In the genomic region with DNA sequence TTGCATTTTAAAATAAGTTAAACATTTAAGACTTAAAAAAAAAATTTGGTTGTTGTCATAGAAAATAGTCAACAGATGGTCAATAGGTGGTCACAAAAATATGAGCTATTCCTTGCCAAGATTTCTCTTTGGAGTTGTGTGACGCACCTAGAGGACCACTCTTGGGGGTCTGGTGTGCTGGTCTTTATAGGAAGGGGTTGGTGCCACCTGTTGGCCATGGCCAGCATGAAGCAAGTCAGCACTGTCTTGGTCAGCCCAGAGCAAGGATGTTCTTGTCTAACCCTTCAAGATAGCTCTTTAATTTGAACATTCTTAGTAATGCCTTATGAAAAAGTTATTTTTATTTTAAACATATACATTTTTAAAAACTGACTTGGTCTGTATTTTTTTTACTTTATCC, we compare ENCODE assay signal across 13 cellular contexts.
DNase-seq lines count a peak whose midpoint lies in the region; ATAC-seq and TF ChIP-seq lines count a peak whose summit lies in the region.
"Had no signal": no experiment of that assay in that cellular context is flagged by ENCODE, and none has a peak within 500 bp of the region (broad histone marks: within the 10 kb centered on the region; RNA-seq: fewer than 3 reads in every experiment).

No MANE protein-coding gene starts in this region.

- DNase-seq in activated CD8-positive, alpha-beta T cell treated with anti-CD3 and anti-CD28 coated beads for 36 hours: peak; percentile 4
- no peak for DNase-seq in activated CD8-positive, alpha-beta T cell treated with anti-CD3 and anti-CD28 coated beads, Interleukin-2, amount 10 ng/mL, durations not matched to agents 7 days and 5 days
- DNase-seq in MM.1S (peak; percentile 25), WTC11 (ENCODE audit: low spot score) (peak; percentile 63), type B pancreatic cell (ENCODE audit: extremely low spot score, unreplicated experiment) (no peak), Calu3 (no peak), NCI-H187 treated with DMSO at 0.1 percent for 48 hours (lab: John Stamatoyannopoulos, UW) (no peak)
- DNase-seq: activated effector memory CD4-positive, alpha-beta T cell treated with Interleukin-2 at 50 U/mL for 16 hours; colonic mucosa; GOT3; stimulated activated naive CD4-positive, alpha-beta T cell treated with Interleukin-2 at 50 U/mL for 16 hours had no signal

- no peak overlapping the region for H3K27ac ChIP-seq in MM.1S (ENCODE audit: low read length)
- H3K27ac ChIP-seq: colonic mucosa had no signal

- no peaks in the 10 kb centered on the region for H3K27me3 Mint-ChIP-seq in activated CD8-positive, alpha-beta T cell treated with anti-CD3 and anti-CD28 coated beads for 36 hours
- H3K27me3 Mint-ChIP-seq in activated CD8-positive, alpha-beta T cell treated with anti-CD3 and anti-CD28 coated beads, Interleukin-2, amount 10 ng/mL, durations not matched to agents 7 days and 5 days (ENCODE audit: low read depth): no peaks in the 10 kb centered on the region
- H3K27me3 Mint-ChIP-seq in WTC11 (ENCODE audit: low read depth) (no peaks in the 10 kb centered on the region), type B pancreatic cell (no peaks in the 10 kb centered on the region), Calu3 (ENCODE audit: unreplicated experiment) (no peaks in the 10 kb centered on the region)
- H3K27me3 Mint-ChIP-seq: B cell had no signal

- no peak for TF ChIP-seq CTCF in activated CD8-positive, alpha-beta T cell treated with anti-CD3 and anti-CD28 coated beads for 36 hours (IDR thresholded peaks at IDR 0.05)
- TF ChIP-seq CTCF in MM.1S (IDR thresholded peaks at IDR 0.05; ENCODE audit: low read length): peak; percentile 43
- peak; percentile 50 for TF ChIP-seq CTCF in WTC11 (IDR thresholded peaks at IDR 0.05)
- TF ChIP-seq CTCF in type B pancreatic cell (conservative IDR thresholded peaks at IDR 0.05): peak; percentile 70
- no peak for TF ChIP-seq CTCF in Calu3 (IDR thresholded peaks at IDR 0.05; ENCODE audit: unreplicated experiment)

- H3K4me2 ChIP-seq in MM.1S (ENCODE audit: low read depth, low read length): no peak overlapping the region

- no peaks in the 10 kb centered on the region for H3K4me1 ChIP-seq in MM.1S (ENCODE audit: low read length)
- H3K4me1 ChIP-seq: colonic mucosa had no signal

- H3K9me2 ChIP-seq in MM.1S (replicated peaks; ENCODE audit: insufficient read depth, low read length): no peaks in the 10 kb centered on the region

- BruUV-seq in Calu3 (replicated peaks; lab: Mats Ljungman, UMichigan): no TSS peak

- no peak overlapping the region for H3K9ac ChIP-seq in MM.1S (ENCODE audit: low read length)

- H3K4me3 Mint-ChIP-seq in activated CD8-positive, alpha-beta T cell treated with anti-CD3 and anti-CD28 coated beads for 36 hours: no peak overlapping the region
- no peak overlapping the region for H3K4me3 Mint-ChIP-seq in activated CD8-positive, alpha-beta T cell treated with anti-CD3 and anti-CD28 coated beads, Interleukin-2, amount 10 ng/mL, durations not matched to agents 7 days and 5 days
- no peak overlapping the region for H3K4me3 Mint-ChIP-seq in WTC11
- no peak overlapping the region for H3K4me3 Mint-ChIP-seq in type B pancreatic cell
- H3K4me3 Mint-ChIP-seq in Calu3 (ENCODE audit: low read depth, unreplicated experiment): no peak overlapping the region
- H3K4me3 Mint-ChIP-seq: B cell had no signal

- no peaks in the 10 kb centered on the region for H3K36me3 Mint-ChIP-seq in activated CD8-positive, alpha-beta T cell treated with anti-CD3 and anti-CD28 coated beads for 36 hours (ENCODE audit: low read depth)
- H3K36me3 Mint-ChIP-seq in activated CD8-positive, alpha-beta T cell treated with anti-CD3 and anti-CD28 coated beads, Interleukin-2, amount 10 ng/mL, durations not matched to agents 7 days and 5 days (ENCODE audit: low read depth): no peaks in the 10 kb centered on the region
- H3K36me3 Mint-ChIP-seq in WTC11 (no peaks in the 10 kb centered on the region), type B pancreatic cell (no peaks in the 10 kb centered on the region), Calu3 (ENCODE audit: insufficient read depth, unreplicated experiment) (no peaks in the 10 kb centered on the region)

- intact Hi-C loops in activated CD8-positive, alpha-beta T cell treated with anti-CD3 and anti-CD28 coated beads for 36 hours (cut with micrococcal nuclease): no loop called here
- intact Hi-C loops in Calu3 (cut with micrococcal nuclease; ENCODE audit: unreplicated experiment): no loop called here

- no peaks in the 10 kb centered on the region for H3K9me3 ChIP-seq in MM.1S (replicated peaks; ENCODE audit: insufficient read depth, low read length)
- H3K9me3 ChIP-seq: colonic mucosa had no signal

- H3F3A ChIP-seq in MM.1S (ENCODE audit: insufficient read depth, low read length): no peaks in the 10 kb centered on the region

- CTCF ChIA-PET in activated CD8-positive, alpha-beta T cell treated with anti-CD3 and anti-CD28 coated beads for 36 hours (lab: Charles Lee): no interaction called here
- CTCF ChIA-PET in activated CD8-positive, alpha-beta T cell treated with anti-CD3 and anti-CD28 coated beads, Interleukin-2, amount 10 ng/mL, durations not matched to agents 7 days and 5 days (lab: Charles Lee): no interaction called here
- CTCF ChIA-PET in WTC11 (lab: Charles Lee) (interaction anchor here (0.6 to 1.7 kb wide), 7 partner anchors 13 to 834 kb away, joined by 3 to 10 read pairs (median 4); no protein-coding TSS in a partner anchor), Calu3 (lab: Charles Lee) (no interaction called here)

- H3K4me1 Mint-ChIP-seq in activated CD8-positive, alpha-beta T cell treated with anti-CD3 and anti-CD28 coated beads for 36 hours (ENCODE audit: low read depth): no peaks in the 10 kb centered on the region
- no peaks in the 10 kb centered on the region for H3K4me1 Mint-ChIP-seq in activated CD8-positive, alpha-beta T cell treated with anti-CD3 and anti-CD28 coated beads, Interleukin-2, amount 10 ng/mL, durations not matched to agents 7 days and 5 days (ENCODE audit: low read depth)
- H3K4me1 Mint-ChIP-seq in WTC11: peaks cover 25% of the 10 kb centered on the region
- H3K4me1 Mint-ChIP-seq in type B pancreatic cell (ENCODE audit: unreplicated experiment): no peaks in the 10 kb centered on the region
- H3K4me1 Mint-ChIP-seq in Calu3 (ENCODE audit: low read depth, unreplicated experiment): no peaks in the 10 kb centered on the region

- no peaks in the 10 kb centered on the region for H3K36me3 ChIP-seq in MM.1S (replicated peaks; ENCODE audit: insufficient read depth, low read length)
- H3K36me3 ChIP-seq: colonic mucosa had no signal

- H3K27me3 ChIP-seq in MM.1S (replicated peaks; ENCODE audit: insufficient read depth, low read length): no peaks in the 10 kb centered on the region
- H3K27me3 ChIP-seq: colonic mucosa had no signal

- H4K20me1 ChIP-seq in MM.1S (ENCODE audit: insufficient read depth, low read length): no peaks in the 10 kb centered on the region

- no peak overlapping the region for H3K4me3 ChIP-seq in MM.1S (ENCODE audit: low read length)
- H3K4me3 ChIP-seq: colonic mucosa had no signal

- ATAC-seq in activated CD8-positive, alpha-beta T cell treated with anti-CD3 and anti-CD28 coated beads for 36 hours: no peak
- no peak for ATAC-seq in activated CD8-positive, alpha-beta T cell treated with anti-CD3 and anti-CD28 coated beads, Interleukin-2, amount 10 ng/mL, durations not matched to agents 7 days and 5 days
- ATAC-seq in WTC11: peak; percentile 93
- ATAC-seq in GM21528 (IDR thresholded peaks at IDR 0.05; ENCODE audit: low FRiP score, unreplicated experiment): no peak

- H2AFZ ChIP-seq in MM.1S (ENCODE audit: low read length): no peak overlapping the region

- POLR2A ChIA-PET in activated CD8-positive, alpha-beta T cell treated with anti-CD3 and anti-CD28 coated beads for 36 hours (lab: Charles Lee): no interaction called here
- POLR2A ChIA-PET in activated CD8-positive, alpha-beta T cell treated with anti-CD3 and anti-CD28 coated beads, Interleukin-2, amount 10 ng/mL, durations not matched to agents 7 days and 5 days (lab: Charles Lee): no interaction called here
- POLR2A ChIA-PET in WTC11 (lab: Charles Lee): no interaction called here

- H3K79me2 ChIP-seq in MM.1S (ENCODE audit: low read length): no peaks in the 10 kb centered on the region

- H3K9me3 Mint-ChIP-seq in activated CD8-positive, alpha-beta T cell treated with anti-CD3 and anti-CD28 coated beads for 36 hours: peaks cover 3% of the 10 kb centered on the region
- H3K9me3 Mint-ChIP-seq in activated CD8-positive, alpha-beta T cell treated with anti-CD3 and anti-CD28 coated beads, Interleukin-2, amount 10 ng/mL, durations not matched to agents 7 days and 5 days (ENCODE audit: insufficient read depth): no peaks in the 10 kb centered on the region
- peaks cover 6% of the 10 kb centered on the region for H3K9me3 Mint-ChIP-seq in WTC11
- H3K9me3 Mint-ChIP-seq in type B pancreatic cell: no peaks in the 10 kb centered on the region
- peaks cover 16% of the 10 kb centered on the region for H3K9me3 Mint-ChIP-seq in Calu3 (ENCODE audit: low read depth, unreplicated experiment)

- no peak overlapping the region for H3K27ac Mint-ChIP-seq in activated CD8-positive, alpha-beta T cell treated with anti-CD3 and anti-CD28 coated beads for 36 hours
- no peak overlapping the region for H3K27ac Mint-ChIP-seq in activated CD8-positive, alpha-beta T cell treated with anti-CD3 and anti-CD28 coated beads, Interleukin-2, amount 10 ng/mL, durations not matched to agents 7 days and 5 days
- H3K27ac Mint-ChIP-seq in WTC11: no peak overlapping the region
- no peak overlapping the region for H3K27ac Mint-ChIP-seq in type B pancreatic cell
- H3K27ac Mint-ChIP-seq in Calu3 (ENCODE audit: unreplicated experiment): no peak overlapping the region
- H3K27ac Mint-ChIP-seq: B cell had no signal

TF ChIP-seq in WTC11, 78 proteins besides CTCF, POLR2A, EP300 and RAD21 (continues in another document):
- 0 out of 2 replicates have a peak, but pooled peaks have one; percentile 5 for TF ChIP-seq ZNF423 (CRISPR knock-in tag; IDR thresholded peaks at IDR 0.05)
- no peak for TF ChIP-seq NR2C2 (CRISPR knock-in tag; IDR thresholded peaks at IDR 0.05)
- TF ChIP-seq ZNF416 (CRISPR knock-in tag; IDR thresholded peaks at IDR 0.05): no peak
- no peak for TF ChIP-seq ELF4 (CRISPR knock-in tag; IDR thresholded peaks at IDR 0.05; ENCODE audit: low read depth)
- TF ChIP-seq SP1 (CRISPR knock-in tag; conservative IDR thresholded peaks at IDR 0.05): no peak
- TF ChIP-seq ZNF219 (CRISPR knock-in tag; IDR thresholded peaks at IDR 0.05; ENCODE audit: borderline replicate concordance): no peak

Comparison
In these comparisons a context has a peak if more than half of its experiments do, and no peak if none do; other contexts are left out.
1. DNase-seq: peak in activated CD8-positive, alpha-beta T cell treated with anti-CD3 and anti-CD28 coated beads for 36 hours (single experiment), MM.1S (single experiment) and WTC11 (single experiment); none in activated CD8-positive, alpha-beta T cell treated with anti-CD3 and anti-CD28 coated beads, Interleukin-2, amount 10 ng/mL, durations not matched to agents 7 days and 5 days (single experiment), type B pancreatic cell (single experiment), Calu3 (single experiment) and NCI-H187 treated with DMSO at 0.1 percent for 48 hours (single experiment).
2. CTCF ChIP-seq: peak in MM.1S (single experiment), WTC11 (single experiment) and type B pancreatic cell (single experiment); none in activated CD8-positive, alpha-beta T cell treated with anti-CD3 and anti-CD28 coated beads for 36 hours (single experiment) and Calu3 (single experiment).